In genomic region chr7:49852619-49853462, GRCh38 we compare ENCODE assay signal across 9 cellular contexts.
DNase-seq lines count a peak whose midpoint lies in the region; ATAC-seq and TF ChIP-seq lines count a peak whose summit lies in the region.
"Had no signal": no experiment of that assay in that cellular context is flagged by ENCODE, and none has a peak within 500 bp of the region (broad histone marks: within the 10 kb centered on the region; RNA-seq: fewer than 3 reads in every experiment).

No MANE protein-coding gene starts in this region.

- H2BK15ac ChIP-seq in neuronal stem cell (ENCODE audit: low read length) = peak overlapping the region; percentile 3

- no CpG with 5 or more reads among the region's 11 CpGs for WGBS in neuronal stem cell (ENCODE audit: extremely low coverage in 2 of 2, insufficient read length in 2 of 2, insufficient replicate concordance in 1 of 2), 2 donors

- no peak overlapping the region for H3K4me3 Mint-ChIP-seq in natural killer cell treated with Interleukin-12 subunit alpha and Interleukin-12 subunit beta and Interleukin-15 and Interleukin-18, amount 100 ng/mL, for 72 hours
- H3K4me3 Mint-ChIP-seq: naive B cell had no signal

- no peak overlapping the region for H3K4ac ChIP-seq in neuronal stem cell (ENCODE audit: low read length)

- H2BK120ac ChIP-seq in neuronal stem cell (ENCODE audit: low read depth, low read length) = no peak overlapping the region

- no peaks in the 10 kb centered on the region for H3K79me1 ChIP-seq in neuronal stem cell (ENCODE audit: low read depth, low read length)

- peak overlapping the region; percentile 86 for H2AK5ac ChIP-seq in neuronal stem cell (ENCODE audit: low read depth, low read length)

- no peaks in the 10 kb centered on the region for H3K27me3 Mint-ChIP-seq in natural killer cell treated with Interleukin-12 subunit alpha and Interleukin-12 subunit beta and Interleukin-15 and Interleukin-18, amount 100 ng/mL, for 72 hours
- H3K27me3 Mint-ChIP-seq: naive B cell had no signal

- no peaks in the 10 kb centered on the region for H3K36me3 Mint-ChIP-seq in natural killer cell treated with Interleukin-12 subunit alpha and Interleukin-12 subunit beta and Interleukin-15 and Interleukin-18, amount 100 ng/mL, for 72 hours
- H3K36me3 Mint-ChIP-seq: naive B cell had no signal

- H2AFZ ChIP-seq in SU-DHL-6 (ENCODE audit: low read depth, low read length, severe bottlenecking) (no peak overlapping the region), neuronal stem cell (ENCODE audit: low read length) (peak overlapping the region; percentile 45)

- H3K36me3 ChIP-seq in SU-DHL-6 (ENCODE audit: low read length) (no peaks in the 10 kb centered on the region), neuronal stem cell (replicated peaks in 1 of 2; ENCODE audit: control insufficient read depth in 2 of 2, insufficient read depth in 2 of 2, low read length in 2 of 2) (no peaks in the 10 kb centered on the region)

- H3K4me2 ChIP-seq in SU-DHL-6 (ENCODE audit: low read depth, low read length, poor library complexity, severe bottlenecking) = no peak overlapping the region
- H3K4me2 ChIP-seq in neuronal stem cell (ENCODE audit: insufficient read depth, low read length, poor library complexity, severe bottlenecking) = no peak overlapping the region

- no peak overlapping the region for H3K23ac ChIP-seq in neuronal stem cell (ENCODE audit: low read depth, low read length, poor library complexity)

- H3K9me3 Mint-ChIP-seq in natural killer cell treated with Interleukin-12 subunit alpha and Interleukin-12 subunit beta and Interleukin-15 and Interleukin-18, amount 100 ng/mL, for 72 hours = no peaks in the 10 kb centered on the region

- no peak overlapping the region for H3K14ac ChIP-seq in neuronal stem cell (ENCODE audit: low read length)

- H3K4me1 Mint-ChIP-seq in natural killer cell treated with Interleukin-12 subunit alpha and Interleukin-12 subunit beta and Interleukin-15 and Interleukin-18, amount 100 ng/mL, for 72 hours (ENCODE audit: low read depth in 2 of 2) = no peaks in the 10 kb centered on the region
- H3K4me1 Mint-ChIP-seq: naive B cell had no signal

- no peaks in the 10 kb centered on the region for H3K9me3 ChIP-seq in SU-DHL-6 (ENCODE audit: insufficient read depth, low read length)
- no peaks in the 10 kb centered on the region for H3K9me3 ChIP-seq in neuronal stem cell (replicated peaks in 1 of 2; ENCODE audit: control insufficient read depth in 2 of 2, insufficient read depth in 1 of 2, low read depth in 1 of 2, low read length in 2 of 2)

- H4K20me1 ChIP-seq in SU-DHL-6 (ENCODE audit: low read depth, low read length) = no peaks in the 10 kb centered on the region

- H3K9ac ChIP-seq in SU-DHL-6 (ENCODE audit: low read length) (no peak overlapping the region), neuronal stem cell (ENCODE audit: low read depth, low read length, poor library complexity) (no peak overlapping the region)

- H3K27ac Mint-ChIP-seq in natural killer cell treated with Interleukin-12 subunit alpha and Interleukin-12 subunit beta and Interleukin-15 and Interleukin-18, amount 100 ng/mL, for 72 hours = no peak overlapping the region

- no peaks in the 10 kb centered on the region for H3K27me3 ChIP-seq in SU-DHL-6 (ENCODE audit: low read length)
- H3K27me3 ChIP-seq in neuronal stem cell (ENCODE audit: control insufficient read depth in 3 of 3, insufficient read depth in 3 of 3, low read depth in 1 of 3, low read length in 3 of 3) = no peaks in the 10 kb centered on the region

- H3K4me3 ChIP-seq in SU-DHL-6 (ENCODE audit: insufficient read depth, low read length, poor library complexity, severe bottlenecking) (no peak overlapping the region), fibroblast of mammary gland (ENCODE audit: control insufficient read depth, low read depth, low read length) (no peak overlapping the region), neuronal stem cell (ENCODE audit: low read length in 2 of 2) (no peak overlapping the region)

- H3F3A ChIP-seq in SU-DHL-6 (ENCODE audit: insufficient read depth) = no peaks in the 10 kb centered on the region

- no peak overlapping the region for H4K91ac ChIP-seq in neuronal stem cell (ENCODE audit: low read depth, low read length, poor library complexity)

- ATAC-seq in GM18499 (IDR thresholded peaks at IDR 0.05; ENCODE audit: insufficient read depth, unreplicated experiment) (peak; percentile 58), HG02678 (IDR thresholded peaks at IDR 0.05; ENCODE audit: unreplicated experiment) (peak; percentile 82)
- ATAC-seq in natural killer cell treated with Interleukin-12 subunit alpha and Interleukin-12 subunit beta and Interleukin-15 and Interleukin-18, amount 100 ng/mL, for 72 hours = no peak

- no peaks in the 10 kb centered on the region for H3K9me2 ChIP-seq in SU-DHL-6 (replicated peaks; ENCODE audit: insufficient read depth, low read length)

- H3K27ac ChIP-seq in SU-DHL-6 (ENCODE audit: low read depth, low read length) = no peak overlapping the region
- no peak overlapping the region for H3K27ac ChIP-seq in neuronal stem cell (replicated peaks; ENCODE audit: low read length)

- DNase-seq in AML-193 (lab: John Stamatoyannopoulos, UW) (peak; percentile 23 to 27), NCI-H1092 (lab: John Stamatoyannopoulos, UW) (peak; percentile 7), fibroblast of mammary gland (ENCODE audit: low read depth) (peak; percentile 44), neuronal stem cell (ENCODE audit: low spot score) (peak; percentile 75)
- no peak for DNase-seq in natural killer cell treated with Interleukin-12 subunit alpha and Interleukin-12 subunit beta and Interleukin-15 and Interleukin-18, amount 100 ng/mL, for 72 hours (ENCODE audit: low spot score)
- DNase-seq: naive B cell had no signal

- no peak overlapping the region for H4K8ac ChIP-seq in neuronal stem cell (ENCODE audit: low read depth, low read length)

- no peak overlapping the region for H2BK5ac ChIP-seq in neuronal stem cell (ENCODE audit: low read length)

- no peaks in the 10 kb centered on the region for H3K4me1 ChIP-seq in neuronal stem cell (ENCODE audit: control insufficient read depth in 2 of 2, insufficient read depth in 1 of 2, low read depth in 1 of 2, low read length in 2 of 2)

- peak; percentile 89 for TF ChIP-seq CTCF in SU-DHL-6 (IDR thresholded peaks at IDR 0.05; ENCODE audit: insufficient read depth, low read length, poor library complexity, severe bottlenecking)
- TF ChIP-seq CTCF in fibroblast of mammary gland (conservative IDR thresholded peaks at IDR 0.05; ENCODE audit: control insufficient read depth, insufficient read depth, low read depth, low read length) = peak; percentile 67

- no peaks in the 10 kb centered on the region for H3K79me2 ChIP-seq in SU-DHL-6 (ENCODE audit: insufficient read depth, low read length)

- H2BK12ac ChIP-seq in neuronal stem cell (ENCODE audit: low read length) = no peak overlapping the region

- H3K18ac ChIP-seq in neuronal stem cell (ENCODE audit: low read length) = no peak overlapping the region

Comparison
In these comparisons a context has a peak if more than half of its experiments do, and no peak if none do; other contexts are left out.
1. ATAC-seq: peak in GM18499 (single experiment) and HG02678 (single experiment); none in natural killer cell treated with Interleukin-12 subunit alpha and Interleukin-12 subunit beta and Interleukin-15 and Interleukin-18, amount 100 ng/mL, for 72 hours (0 of 2).